ENCODE assay signal across 8 cellular contexts in genomic region chr20:36491901-36492617, GRCh38. TPM values are rescaled to one million over a fixed set of nuclear protein-coding genes. Genes with fewer than 3 reads are reported as not detected.
DNase-seq lines count a peak whose midpoint lies in the region; ATAC-seq and TF ChIP-seq lines count a peak whose summit lies in the region.

No MANE protein-coding gene starts in this region.

- ATAC-seq in HG03139 (IDR thresholded peaks at IDR 0.05; ENCODE audit: unreplicated experiment): no peak

- peaks cover 0 to 81% (median 70%) of the 10 kb centered on the region in 4 donors for H3K4me1 ChIP-seq in sigmoid colon

- H3K4me3 ChIP-seq in sigmoid colon: no peak overlapping the region

- H3K9me3 ChIP-seq in sigmoid colon: no peaks in the 10 kb centered on the region

- peaks cover 5 to 15% (median 9%) of the 10 kb centered on the region in 4 donors for H3K36me3 ChIP-seq in sigmoid colon

- H3K27ac ChIP-seq in sigmoid colon: peak overlapping the region; percentile 72 to 89 (median 79)

- DNase-seq in HK-2 (ENCODE audit: unreplicated experiment) (peak; percentile 37), dermis blood vessel endothelial cell (peak; percentile 67), sigmoid colon (no peak), amniotic stem cell (lab: John Stamatoyannopoulos, UW) (no peak), T1000 (lab: John Stamatoyannopoulos, UW) (no peak), inferior parietal cortex (ENCODE audit: extremely low spot score) (no peak)
- DNase-seq in activated CD4-positive, alpha-beta T cell treated with anti-CD3 and anti-CD28 coated beads for 4 hours: peak; percentile 49 to 60

- TF ChIP-seq EP300 in sigmoid colon (IDR thresholded peaks at IDR 0.05): no peak

- H3K27me3 ChIP-seq in sigmoid colon: no peaks in the 10 kb centered on the region

- WGBS in sigmoid colon, 2 donors: 48 to 72% methylated on average over 8 of the region's 8 CpGs

- TF ChIP-seq POLR2A in sigmoid colon (IDR thresholded peaks at IDR 0.05): no peak

- intact Hi-C loops in sigmoid colon (cut with DNase I): no loop called here

- no peak for TF ChIP-seq CTCF in sigmoid colon (IDR thresholded peaks at IDR 0.05)

RNA-seq across cellular contexts. Expression of gene MYL9, which starts 49.3 kb away (rescaled TPM):
- total RNA-seq in dermis blood vessel endothelial cell: 1.9 and 3.7 TPM in 2 replicates
- total RNA-seq in sigmoid colon: 1,000 to 10,000 TPM; 1,167 to 2,082 (median 1,738) TPM
- polyA plus RNA-seq in sigmoid colon: 100 to 1,000 TPM in 2 of 3 donors, 10 to 100 TPM in 1; 26.4 to 168 (median 105) TPM

Comparison
In these comparisons a context has a peak if more than half of its experiments do, and no peak if none do; other contexts are left out.
1. DNase-seq: peak in HK-2 (single experiment), activated CD4-positive, alpha-beta T cell treated with anti-CD3 and anti-CD28 coated beads for 4 hours (2 of 2) and dermis blood vessel endothelial cell (single experiment); none in sigmoid colon (single experiment), amniotic stem cell (single experiment), T1000 (single experiment) and inferior parietal cortex (single experiment).
2. RNA of gene MYL9, which starts 49.3 kb away (total RNA-seq): 1,167 to 2,082 TPM in sigmoid colon; 1.9 to 3.7 TPM in dermis blood vessel endothelial cell; every median in the first group is over 100 times any median in the second.